ENCODE assay signal across 15 cellular contexts in genomic region chr15:61715082-61715481, GRCh38.
DNase-seq lines count a peak whose midpoint lies in the region; ATAC-seq and TF ChIP-seq lines count a peak whose summit lies in the region.
"Had no signal": no experiment of that assay in that cellular context is flagged by ENCODE, and none has a peak within 500 bp of the region (broad histone marks: within the 10 kb centered on the region; RNA-seq: fewer than 3 reads in every experiment).

No MANE protein-coding gene starts in this region.

- H2BK15ac ChIP-seq in neuronal stem cell (ENCODE audit: low read length): no peak overlapping the region

- no TSS peak for BruUV-seq in mammary epithelial cell (replicated peaks; lab: Mats Ljungman, UMichigan)

- H3K9me3 ChIP-seq in HEK293 (ENCODE audit: control insufficient read depth, insufficient read depth, low read depth, low read length) (no peaks in the 10 kb centered on the region), mammary epithelial cell (replicated peaks; ENCODE audit: insufficient read depth, low read length) (no peaks in the 10 kb centered on the region), neuronal stem cell (replicated peaks in 1 of 2; ENCODE audit: control insufficient read depth in 2 of 2, insufficient read depth in 1 of 2, low read depth in 1 of 2, low read length in 2 of 2) (no peaks in the 10 kb centered on the region)
- H3K9me3 ChIP-seq: BLaER1 treated with 17β-estradiol and CSF1 and Interleukin-3, amounts not matched to agents 10 nM and 100 nM had no signal

- POLR2A ChIA-PET in HEK293 (lab: Yijun Ruan, JAX): no interaction called here

- H3K4me1 ChIP-seq in HEK293 (ENCODE audit: control insufficient read depth, insufficient read depth, low read length) (0 out of 2 replicates have a peak, but pooled peaks cover 2% of the 10 kb centered on the region), mammary epithelial cell (ENCODE audit: insufficient read depth, low read length) (peaks cover 7% of the 10 kb centered on the region), neuronal stem cell (ENCODE audit: control insufficient read depth in 2 of 2, insufficient read depth in 1 of 2, low read depth in 1 of 2, low read length in 2 of 2) (no peaks in the 10 kb centered on the region)
- H3K4me1 ChIP-seq: BLaER1 treated with 17β-estradiol and CSF1 and Interleukin-3, amounts not matched to agents 10 nM and 100 nM had no signal

- no peaks in the 10 kb centered on the region for H3K79me2 ChIP-seq in mammary epithelial cell (ENCODE audit: insufficient read depth, low read length)

- peak overlapping the region; percentile 19 for H3K4me2 ChIP-seq in mammary epithelial cell (ENCODE audit: insufficient read depth, low read depth, low read length)
- H3K4me2 ChIP-seq in neuronal stem cell (ENCODE audit: insufficient read depth, low read length, poor library complexity, severe bottlenecking): no peak overlapping the region
- H3K4me2 ChIP-seq: BLaER1 treated with 17β-estradiol and CSF1 and Interleukin-3, amounts not matched to agents 10 nM and 100 nM had no signal

- no peak overlapping the region for H4K8ac ChIP-seq in neuronal stem cell (ENCODE audit: low read depth, low read length)

- H3K23ac ChIP-seq in neuronal stem cell (ENCODE audit: low read depth, low read length, poor library complexity): no peak overlapping the region

- H3K14ac ChIP-seq in neuronal stem cell (ENCODE audit: low read length): no peak overlapping the region

- DNase-seq in NCI-H2196 treated with DMSO at 0.1 percent for 48 hours (lab: John Stamatoyannopoulos, UW; ENCODE audit: unreplicated experiment) (peak; percentile 75), mammary epithelial cell (peak; percentile 69), neuronal stem cell (ENCODE audit: low spot score) (no peak), cerebellar nuclear complex (lab: John Stamatoyannopoulos, UW) (no peak), nucleus accumbens (lab: John Stamatoyannopoulos, UW) (no peak)
- DNase-seq: activated CD4-positive, alpha-beta T cell treated with anti-CD3 and anti-CD28 coated beads for 4 hours; activated T-cell treated with anti-CD3 and anti-CD28 coated beads for 4 hours; EL; islet precursor cell; NCI-H1436 treated with DMSO at 0.1 percent for 48 hours; NCI-H526 treated with DMSO at 0.1 percent for 48 hours; posterior cingulate gyrus had no signal

- H3K27ac ChIP-seq in HEK293 (ENCODE audit: extremely low read depth, low read depth, low read length) (no peak overlapping the region), mammary epithelial cell (ENCODE audit: insufficient read depth, low read depth, low read length) (no peak overlapping the region), neuronal stem cell (replicated peaks; ENCODE audit: low read length) (no peak overlapping the region)
- H3K27ac ChIP-seq: BLaER1 treated with 17β-estradiol and CSF1 and Interleukin-3, amounts not matched to agents 10 nM and 100 nM had no signal

- dilution Hi-C loops in mammary epithelial cell (cut with HindIII; ENCODE audit: low sequenced_read_pairs): loop anchor here (10.0 kb wide), 1 partner anchor 50 kb away; no protein-coding TSS in a partner anchor

- no peaks in the 10 kb centered on the region for H3K79me1 ChIP-seq in neuronal stem cell (ENCODE audit: low read depth, low read length)

- H4K91ac ChIP-seq in neuronal stem cell (ENCODE audit: low read depth, low read length, poor library complexity): no peak overlapping the region

- H2BK120ac ChIP-seq in neuronal stem cell (ENCODE audit: low read depth, low read length): no peak overlapping the region

- no peaks in the 10 kb centered on the region for H3K27me3 ChIP-seq in mammary epithelial cell (ENCODE audit: insufficient read depth, low read length)
- no peaks in the 10 kb centered on the region for H3K27me3 ChIP-seq in neuronal stem cell (ENCODE audit: control insufficient read depth in 3 of 3, insufficient read depth in 3 of 3, low read depth in 1 of 3, low read length in 3 of 3)
- H3K27me3 ChIP-seq: BLaER1 treated with 17β-estradiol and CSF1 and Interleukin-3, amounts not matched to agents 10 nM and 100 nM had no signal

- H3K9ac ChIP-seq in mammary epithelial cell (ENCODE audit: insufficient read depth, low read length): no peak overlapping the region
- no peak overlapping the region for H3K9ac ChIP-seq in neuronal stem cell (ENCODE audit: low read depth, low read length, poor library complexity)
- H3K9ac ChIP-seq: BLaER1 treated with 17β-estradiol and CSF1 and Interleukin-3, amounts not matched to agents 10 nM and 100 nM had no signal

- H2BK12ac ChIP-seq in neuronal stem cell (ENCODE audit: low read length): no peak overlapping the region

- H3K4ac ChIP-seq in neuronal stem cell (ENCODE audit: low read length): no peak overlapping the region

- no peaks in the 10 kb centered on the region for H4K20me1 ChIP-seq in mammary epithelial cell (ENCODE audit: insufficient read depth, low read length)
- H4K20me1 ChIP-seq: BLaER1 treated with 17β-estradiol and CSF1 and Interleukin-3, amounts not matched to agents 10 nM and 100 nM had no signal

- ATAC-seq in GM18873 (IDR thresholded peaks at IDR 0.05; ENCODE audit: low FRiP score, unreplicated experiment): no peak

- no peak overlapping the region for H3K18ac ChIP-seq in neuronal stem cell (ENCODE audit: low read length)

- CTCF ChIA-PET in HEK293 (lab: Yijun Ruan, JAX) (interaction anchor here (0.8 kb wide), 1 partner anchor 117 kb away, joined by 3 read pairs; no protein-coding TSS in a partner anchor), mammary epithelial cell (lab: Charles Lee; ENCODE audit: low non-redundant PET) (no interaction called here)

- H2AK5ac ChIP-seq in neuronal stem cell (ENCODE audit: low read depth, low read length): peak overlapping the region; percentile 27

- intact Hi-C loops in mammary epithelial cell (cut with micrococcal nuclease): no loop called here

- H2AFZ ChIP-seq in mammary epithelial cell (ENCODE audit: low read depth, low read length) (peak overlapping the region; percentile 51), neuronal stem cell (ENCODE audit: low read length) (no peak overlapping the region)

- H2BK5ac ChIP-seq in neuronal stem cell (ENCODE audit: low read length): no peak overlapping the region

- H3K36me3 ChIP-seq in HEK293 (ENCODE audit: control insufficient read depth in 2 of 2, insufficient read depth in 1 of 2, low read length in 2 of 2) (no peaks in the 10 kb centered on the region), mammary epithelial cell (ENCODE audit: insufficient read depth, low read length) (no peaks in the 10 kb centered on the region), neuronal stem cell (replicated peaks in 1 of 2; ENCODE audit: control insufficient read depth in 2 of 2, insufficient read depth in 2 of 2, low read length in 2 of 2) (no peaks in the 10 kb centered on the region)
- H3K36me3 ChIP-seq: BLaER1 treated with 17β-estradiol and CSF1 and Interleukin-3, amounts not matched to agents 10 nM and 100 nM had no signal

- no peak overlapping the region for H3K4me3 ChIP-seq in HEK293 (ENCODE audit: low read depth, low read length)
- no peak overlapping the region for H3K4me3 ChIP-seq in mammary epithelial cell (replicated peaks in 1 of 3; ENCODE audit: insufficient read depth in 1 of 3, low read depth in 2 of 3, low read length in 3 of 3)
- no peak overlapping the region for H3K4me3 ChIP-seq in neuronal stem cell (ENCODE audit: low read length in 2 of 2)
- H3K4me3 ChIP-seq: BLaER1 treated with 17β-estradiol and CSF1 and Interleukin-3, amounts not matched to agents 10 nM and 100 nM had no signal

- no peak for TF ChIP-seq CTCF in HEK293 (tag by site-specific recombination; IDR thresholded peaks at IDR 0.05)
- TF ChIP-seq CTCF in mammary epithelial cell (conservative IDR thresholded peaks at IDR 0.05 in 1 of 2, IDR thresholded peaks at IDR 0.05 in 1 of 2; ENCODE audit: extremely low read depth in 1 of 2, insufficient read depth in 1 of 2, low read depth in 1 of 2, low read length in 2 of 2): no peak

- in situ Hi-C loops in mammary epithelial cell (cut with MboI; ENCODE audit: low sequenced_read_pairs in 2 of 2): no loop called here

TF ChIP-seq in HEK293, 187 proteins besides CTCF, POLR2A, EP300 and RAD21:
- TF ChIP-seq ZNF621 (tag by site-specific recombination; IDR thresholded peaks at IDR 0.05) (no peak), KLF1 (tag by site-specific recombination; IDR thresholded peaks at IDR 0.05) (peak; percentile 65; the same call in 1 of the 2 replicates), GLIS1 (tag by site-specific recombination; IDR thresholded peaks at IDR 0.05) (peak; percentile 23; the same call in 1 of the 2 replicates), ZFHX2 (tag by site-specific recombination; conservative IDR thresholded peaks at IDR 0.05) (0 out of 2 replicates have a peak, but pooled peaks have one; percentile 35), ZNF610 (tag by site-specific recombination; IDR thresholded peaks at IDR 0.05; ENCODE audit: borderline replicate concordance) (no peak), OSR2 (tag by site-specific recombination; IDR thresholded peaks at IDR 0.05) (0 out of 2 replicates have a peak, but pooled peaks have one; percentile 19), ATF2 (tag by site-specific recombination; IDR thresholded peaks at IDR 0.05; ENCODE audit: low read depth) (0 out of 2 replicates have a peak, but pooled peaks have one; percentile 15), ZNF549 (tag by site-specific recombination; IDR thresholded peaks at IDR 0.05) (no peak), ZIC2 (tag by site-specific recombination; IDR thresholded peaks at IDR 0.05) (peak; percentile 92), ZNF514 (tag by site-specific recombination; IDR thresholded peaks at IDR 0.05) (no peak)
TF ChIP-seq in HEK293: peak in this region for 6.

Comparison
In these comparisons a context has a peak if more than half of its experiments do, and no peak if none do; other contexts are left out.
1. DNase-seq: peak in NCI-H2196 treated with DMSO at 0.1 percent for 48 hours (single experiment) and mammary epithelial cell (single experiment); none in neuronal stem cell (single experiment), cerebellar nuclear complex (0 of 2) and nucleus accumbens (0 of 56).